8 cellular contexts compared by ENCODE assay signal in genomic region chr6:95091823-95092436, GRCh38.
DNase-seq lines count a peak whose midpoint lies in the region; ATAC-seq lines count a peak whose summit lies in the region.

No MANE protein-coding gene starts in this region.

- H3K9me3 Mint-ChIP-seq in stimulated activated naive CD8-positive, alpha-beta T cell treated with anti-CD3 and anti-CD28 coated beads, Interleukin-15, amount 100 ng/mL, for 72 hours, result no peaks in the 10 kb centered on the region

- no peaks in the 10 kb centered on the region for H3K4me1 Mint-ChIP-seq in stimulated activated naive CD8-positive, alpha-beta T cell treated with anti-CD3 and anti-CD28 coated beads, Interleukin-15, amount 100 ng/mL, for 72 hours

- DNase-seq in stimulated activated naive CD8-positive, alpha-beta T cell treated with anti-CD3 and anti-CD28 coated beads, Interleukin-15, amount 100 ng/mL, for 72 hours, result no peak
- no peak for DNase-seq in stimulated activated naive CD8-positive, alpha-beta T cell treated with anti-CD3 and anti-CD28 coated beads, Interleukin-15, Interleukin-2, amounts not matched to agents 100 U/mL and 50 U/mL, for 24 hours
- DNase-seq in NCI-H128 (lab: John Stamatoyannopoulos, UW; ENCODE audit: unreplicated experiment) (peak; percentile 23), SKM-1 (lab: John Stamatoyannopoulos, UW; ENCODE audit: unreplicated experiment) (peak; percentile 10), globus pallidus (ENCODE audit: low spot score) (peak; percentile 58), stromal cell of bone marrow (ENCODE audit: low read depth) (peak; percentile 28), epidermal melanocyte (ENCODE audit: insufficient read length, low spot score) (no peak)

- no peaks in the 10 kb centered on the region for H3K27me3 Mint-ChIP-seq in stimulated activated naive CD8-positive, alpha-beta T cell treated with anti-CD3 and anti-CD28 coated beads, Interleukin-15, amount 100 ng/mL, for 72 hours

- H3K27ac Mint-ChIP-seq in stimulated activated naive CD8-positive, alpha-beta T cell treated with anti-CD3 and anti-CD28 coated beads, Interleukin-15, amount 100 ng/mL, for 72 hours, result no peak overlapping the region

- ATAC-seq in stimulated activated naive CD8-positive, alpha-beta T cell treated with anti-CD3 and anti-CD28 coated beads, Interleukin-15, amount 100 ng/mL, for 72 hours, result peak; percentile 67
- ATAC-seq in stimulated activated naive CD8-positive, alpha-beta T cell treated with anti-CD3 and anti-CD28 coated beads, Interleukin-15, Interleukin-2, amounts not matched to agents 100 U/mL and 50 U/mL, for 24 hours, result no peak
- peak; percentile 80 for ATAC-seq in HG02840 (IDR thresholded peaks at IDR 0.05; ENCODE audit: low FRiP score, unreplicated experiment)

- no peak overlapping the region for H3K4me3 Mint-ChIP-seq in stimulated activated naive CD8-positive, alpha-beta T cell treated with anti-CD3 and anti-CD28 coated beads, Interleukin-15, amount 100 ng/mL, for 72 hours

Comparison
In these comparisons a context has a peak if more than half of its experiments do, and no peak if none do; other contexts are left out.
1. DNase-seq: peak in NCI-H128 (single experiment), SKM-1 (single experiment), globus pallidus (single experiment) and stromal cell of bone marrow (single experiment); none in stimulated activated naive CD8-positive, alpha-beta T cell treated with anti-CD3 and anti-CD28 coated beads, Interleukin-15, amount 100 ng/mL, for 72 hours (0 of 2), stimulated activated naive CD8-positive, alpha-beta T cell treated with anti-CD3 and anti-CD28 coated beads, Interleukin-15, Interleukin-2, amounts not matched to agents 100 U/mL and 50 U/mL, for 24 hours (single experiment) and epidermal melanocyte (single experiment).